13 cellular contexts compared by ENCODE assay signal in genomic region chr12:111424793-111425251, GRCh38. TPM values are rescaled to one million over a fixed set of nuclear protein-coding genes. Genes with fewer than 3 reads are reported as not detected.
DNase-seq lines count a peak whose midpoint lies in the region; ATAC-seq and TF ChIP-seq lines count a peak whose summit lies in the region.
"Had no signal": no experiment of that assay in that cellular context is flagged by ENCODE, and none has a peak within 500 bp of the region (broad histone marks: within the 10 kb centered on the region; RNA-seq: fewer than 3 reads in every experiment).

No MANE protein-coding gene starts in this region.

- H3K79me2 ChIP-seq in PC-9 (ENCODE audit: low read depth) = peaks cover 20% of the 10 kb centered on the region; the same call in 1 of the 2 replicates

- no peaks in the 10 kb centered on the region for H3K9me3 Mint-ChIP-seq in osteocyte (ENCODE audit: unreplicated experiment)

- TF ChIP-seq POLR2A in gastroesophageal sphincter (IDR thresholded peaks at IDR 0.05) = no peak

- DNase-seq in DMS53 (lab: John Stamatoyannopoulos, UW) (peak; percentile 25), DMS53 treated with DMSO at 0.1 percent for 48 hours (lab: John Stamatoyannopoulos, UW; ENCODE audit: unreplicated experiment) (no peak), PC-9 (no peak), foreskin keratinocyte (no peak), osteocyte (ENCODE audit: extremely low spot score, unreplicated experiment) (no peak), occipital lobe (lab: John Stamatoyannopoulos, UW) (no peak), substantia nigra (lab: John Stamatoyannopoulos, UW) (no peak)
- DNase-seq: caudate nucleus, NCI-H510A treated with DMSO at 0.1 percent for 48 hours had no signal

- H3K9me2 ChIP-seq in PC-9 (ENCODE audit: insufficient read depth) = no peaks in the 10 kb centered on the region

- peak; percentile 47; the same call in 1 of the 2 replicates for TF ChIP-seq CTCF in PC-9 (conservative IDR thresholded peaks at IDR 0.05)
- TF ChIP-seq CTCF in foreskin keratinocyte (conservative IDR thresholded peaks at IDR 0.05) = peak; percentile 29
- TF ChIP-seq CTCF in osteocyte (IDR thresholded peaks at IDR 0.05) = no peak
- TF ChIP-seq CTCF in gastroesophageal sphincter (IDR thresholded peaks at IDR 0.05) = no peak

- POLR2A ChIA-PET in PC-9 (lab: Charles Lee; ENCODE audit: unreplicated experiment) = no interaction called here

- H3K4me3 ChIP-seq in PC-9 = no peak overlapping the region
- no peak overlapping the region for H3K4me3 ChIP-seq in gastroesophageal sphincter
- H3K4me3 ChIP-seq: smooth muscle cell had no signal

- peak overlapping the region; percentile 68 for H3K4me2 ChIP-seq in PC-9
- H3K4me2 ChIP-seq: smooth muscle cell had no signal

- no peaks in the 10 kb centered on the region for H3K9me3 ChIP-seq in PC-9 (ENCODE audit: insufficient read depth, low read depth)
- no peaks in the 10 kb centered on the region for H3K9me3 ChIP-seq in gastroesophageal sphincter

- peak overlapping the region; percentile 80 for H3K27ac ChIP-seq in PC-9
- no peak overlapping the region for H3K27ac ChIP-seq in foreskin keratinocyte
- no peak overlapping the region for H3K27ac ChIP-seq in substantia nigra (ENCODE audit: low read depth, low read length, poor library complexity, severe bottlenecking)
- H3K27ac ChIP-seq in gastroesophageal sphincter = peak overlapping the region in 1 of 4 donors; percentile 5
- H3K27ac ChIP-seq: 22Rv1, VCaP had no signal

- no peak overlapping the region for H2AFZ ChIP-seq in PC-9

- peak overlapping the region; percentile 41 for H3K27ac Mint-ChIP-seq in osteocyte (ENCODE audit: unreplicated experiment)

- CTCF ChIA-PET in PC-9 (lab: Charles Lee) = interaction anchor here (1.4 kb wide), 1 partner anchor 28 kb away, joined by 7 read pairs; no protein-coding TSS in a partner anchor

- H3K36me3 Mint-ChIP-seq in osteocyte (ENCODE audit: unreplicated experiment) = peaks cover 10% of the 10 kb centered on the region

- H3K27me3 Mint-ChIP-seq in osteocyte (ENCODE audit: unreplicated experiment) = no peaks in the 10 kb centered on the region

- no peaks in the 10 kb centered on the region for H4K20me1 ChIP-seq in PC-9 (ENCODE audit: insufficient read depth)

- H3K36me3 ChIP-seq in PC-9 (ENCODE audit: low read depth) = no peaks in the 10 kb centered on the region
- H3K36me3 ChIP-seq in gastroesophageal sphincter = peaks cover 0 to 21% of the 10 kb centered on the region in 2 donors

- peaks cover 29% of the 10 kb centered on the region for H3K4me1 ChIP-seq in PC-9 (replicated peaks; ENCODE audit: insufficient read depth)
- peaks cover 3% of the 10 kb centered on the region for H3K4me1 ChIP-seq in foreskin keratinocyte
- H3K4me1 ChIP-seq in gastroesophageal sphincter = peaks cover 0 to 52% (median 20%) of the 10 kb centered on the region in 3 donors

- H3F3A ChIP-seq in PC-9 (ENCODE audit: insufficient read depth, low read depth) = peaks cover 16% of the 10 kb centered on the region

- peaks cover 30% of the 10 kb centered on the region for H3K4me1 Mint-ChIP-seq in osteocyte (ENCODE audit: unreplicated experiment)

- WGBS in gastroesophageal sphincter (ENCODE audit: low coverage in 1 of 2), 2 donors = 80% methylated on average over 1 of the region's 6 CpGs; no CpG with 5 or more reads in 1 of the 2 donors

- TF ChIP-seq EP300 in gastroesophageal sphincter (IDR thresholded peaks at IDR 0.05) = no peak

- intact Hi-C loops in PC-9 (cut with micrococcal nuclease; ENCODE audit: unreplicated experiment) = no loop called here

- no TSS peak for BruUV-seq in PC-9 (replicated peaks; lab: Mats Ljungman, UMichigan)

- H3K4me3 Mint-ChIP-seq in osteocyte (ENCODE audit: unreplicated experiment) = no peak overlapping the region

- H3K27me3 ChIP-seq in PC-9 (ENCODE audit: insufficient read depth, low read depth) (no peaks in the 10 kb centered on the region), foreskin keratinocyte (no peaks in the 10 kb centered on the region), gastroesophageal sphincter (no peaks in the 10 kb centered on the region)

- peak; percentile 30 for ATAC-seq in foreskin keratinocyte
- no peak for ATAC-seq in gastroesophageal sphincter

RNA-seq across cellular contexts. Expression of gene SH2B3, which starts 19.1 kb away (rescaled TPM):
- total RNA-seq in PC-9 (2021) = 4.8 and 6.5 TPM in 2 replicates
- total RNA-seq in foreskin keratinocyte = 12.2 and 15.1 TPM in 2 replicates
- 5.9 and 7.7 TPM in 2 replicates for polyA plus RNA-seq in foreskin keratinocyte
- 36.4 and 37.4 TPM in 2 replicates for total RNA-seq in osteocyte
- total RNA-seq in occipital lobe = 5.1 TPM
- total RNA-seq in gastroesophageal sphincter = 10 to 100 TPM; 17.0 to 33.1 (median 23.3) TPM

RNA-seq across cellular contexts. Expression of gene PHETA1, which starts 55.9 kb away (rescaled TPM):
- total RNA-seq in PC-9 (2021) (26.2 and 28.5 TPM in 2 replicates), foreskin keratinocyte (5.1 and 5.4 TPM in 2 replicates), osteocyte (13.6 and 14.6 TPM in 2 replicates), occipital lobe (5.8 TPM), gastroesophageal sphincter (10 to 100 TPM in 1 of 4 donors, 1 to 10 TPM in 3; 6.3 to 16.0 (median 8.2) TPM)
- 5.5 and 6.1 TPM in 2 replicates for polyA plus RNA-seq in foreskin keratinocyte

Comparison
In these comparisons a context has a peak if more than half of its experiments do, and no peak if none do; other contexts are left out.
1. CTCF ChIP-seq: peak in PC-9 (single experiment) and foreskin keratinocyte (single experiment); none in osteocyte (single experiment) and gastroesophageal sphincter (0 of 4).